ENCODE assay signal across 29 cellular contexts in the genomic region with DNA sequence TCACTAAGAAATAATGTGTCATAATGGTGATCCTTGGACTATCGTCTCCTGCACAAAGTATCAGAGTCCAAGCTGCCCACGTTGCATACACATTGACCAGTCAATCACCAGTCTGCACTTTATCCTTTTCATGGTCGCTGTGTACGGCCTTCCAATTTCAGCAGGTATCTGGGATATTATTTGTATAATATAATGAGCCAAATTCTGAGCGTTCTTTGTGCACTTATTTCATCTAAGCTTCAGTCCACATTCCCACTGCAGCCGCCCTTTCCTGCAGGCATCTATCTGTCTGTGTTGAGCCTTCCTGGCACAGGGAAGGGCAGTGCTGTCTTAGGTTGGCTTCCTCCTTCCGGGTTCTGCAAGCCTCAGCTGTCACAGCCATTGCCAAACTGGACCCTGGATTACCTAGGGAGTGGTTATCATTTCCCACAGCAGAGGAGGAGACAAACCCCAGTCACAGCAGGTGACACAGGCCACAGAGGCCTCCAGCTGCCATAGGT.
A peak's percentile ranks its signal among the peaks of the same experiment; 100 is the strongest.
DNase-seq lines count a peak whose midpoint lies in the region; ATAC-seq, FAIRE-seq and TF ChIP-seq lines count a peak whose summit lies in the region.
"Had no signal": no experiment of that assay in that cellular context is flagged by ENCODE, and none has a peak within 500 bp of the region (broad histone marks: within the 10 kb centered on the region; RNA-seq: fewer than 3 reads in every experiment).

No MANE protein-coding gene starts in this region.

- POLR2A ChIA-PET in HepG2 (lab: Yijun Ruan, JAX): interaction anchor here (1.2 kb wide), 1 partner anchor 263 kb away, joined by 3 read pairs; no protein-coding TSS in a partner anchor

- H3K14ac ChIP-seq in neuronal stem cell (ENCODE audit: low read length): no peak overlapping the region

- H3K36me3 ChIP-seq in duodenal mucosa (ENCODE audit: control insufficient read depth in 1 of 2, insufficient read depth in 2 of 2, low read length in 2 of 2) (no peaks in the 10 kb centered on the region), HepG2 (replicated peaks in 1 of 2; ENCODE audit: control insufficient read depth in 1 of 2, insufficient read depth in 2 of 2, low read length in 2 of 2) (no peaks in the 10 kb centered on the region), neuronal stem cell (replicated peaks in 1 of 2; ENCODE audit: control insufficient read depth in 2 of 2, insufficient read depth in 2 of 2, low read length in 2 of 2) (no peaks in the 10 kb centered on the region), Karpas-422 (ENCODE audit: insufficient read depth, low read length) (no peaks in the 10 kb centered on the region)
- H3K36me3 ChIP-seq: BE2C, SJCRH30 had no signal

- H3K27ac ChIP-seq in duodenal mucosa (ENCODE audit: low read depth, low read length) (peak overlapping the region; percentile 35), HepG2 (ENCODE audit: extremely low read length, insufficient read depth, low read length) (peak overlapping the region; percentile 65), neuronal stem cell (replicated peaks; ENCODE audit: low read length) (no peak overlapping the region), Karpas-422 (ENCODE audit: low read length) (no peak overlapping the region)
- H3K27ac ChIP-seq: SJCRH30 had no signal

- in situ Hi-C loops in HepG2 (cut with HindIII; ENCODE audit: extremely low pct_ligation_motif_present, low pct_unique_long_range_greater_than_20kb): no loop called here

- no peak overlapping the region for H4K8ac ChIP-seq in neuronal stem cell (ENCODE audit: low read depth, low read length)

- no peaks in the 10 kb centered on the region for H3K9me3 ChIP-seq in duodenal mucosa (ENCODE audit: control insufficient read depth in 1 of 2, low read length in 2 of 2)
- H3K9me3 ChIP-seq in HepG2 (ENCODE audit: low read length): no peaks in the 10 kb centered on the region
- no peaks in the 10 kb centered on the region for H3K9me3 ChIP-seq in neuronal stem cell (replicated peaks in 1 of 2; ENCODE audit: control insufficient read depth in 2 of 2, insufficient read depth in 1 of 2, low read depth in 1 of 2, low read length in 2 of 2)
- H3K9me3 ChIP-seq in Karpas-422 (ENCODE audit: low read length): no peaks in the 10 kb centered on the region
- H3K9me3 ChIP-seq: BE2C, SJCRH30 had no signal

- H2BK120ac ChIP-seq in neuronal stem cell (ENCODE audit: low read depth, low read length): no peak overlapping the region

- intact Hi-C loops in HepG2 (cut with micrococcal nuclease; ENCODE audit: unreplicated experiment): no loop called here

- DNase-seq in COLO668 (lab: John Stamatoyannopoulos, UW; ENCODE audit: unreplicated experiment): peak; percentile 4
- peak; percentile 52 for DNase-seq in HepG2 (ENCODE audit: low spot score)
- no peak for DNase-seq in neuronal stem cell (ENCODE audit: low spot score)
- no peak for DNase-seq in activated naive CD4-positive, alpha-beta T cell treated with anti-CD3 and anti-CD28 coated beads, Interleukin-2, amount 50 U/mL, for 16 hours
- DNase-seq in NCI-H82 treated with DMSO at 0.1 percent for 48 hours (lab: John Stamatoyannopoulos, UW; ENCODE audit: unreplicated experiment): no peak
- DNase-seq in Karpas-422: no peak
- no peak for DNase-seq in stimulated activated CD4-positive, alpha-beta T cell treated with anti-CD3 and anti-CD28 coated beads, Interleukin-4, amount 100 ng/mL, for 1 hour
- DNase-seq: 8988T; ACHN; BE2C; Calu3; CD8-positive, alpha-beta memory T cell; DND-41; H7; IMR-90; KG1; MM.1S; NCI-H1417; NCI-H1694 treated with DMSO at 0.1 percent for 48 hours; NCI-H2081; NCI-H226; NCI-H510A; NCI-H69; NK-92 treated with Interleukin-12 subunit alpha and Interleukin-12 subunit beta, amount 100 ng/mL, for 24 hours; PC-3; SJCRH30 had no signal

- H3K27me3 ChIP-seq in duodenal mucosa (ENCODE audit: control insufficient read depth in 1 of 2, insufficient read depth in 2 of 2, low read length in 2 of 2) (no peaks in the 10 kb centered on the region), HepG2 (ENCODE audit: control insufficient read depth in 1 of 2, insufficient read depth in 2 of 2, low read length in 2 of 2) (no peaks in the 10 kb centered on the region), neuronal stem cell (ENCODE audit: control insufficient read depth in 3 of 3, insufficient read depth in 3 of 3, low read depth in 1 of 3, low read length in 3 of 3) (peaks cover 0 to 2% (median 0%) of the 10 kb centered on the region in 3 experiments), Karpas-422 (ENCODE audit: low read length) (no peaks in the 10 kb centered on the region)
- H3K27me3 ChIP-seq: BE2C, SJCRH30 had no signal

- peak; percentile 41 for ATAC-seq in HepG2
- ATAC-seq: PC-3, Right ventricle myocardium inferior had no signal

- no peaks in the 10 kb centered on the region for H3K79me1 ChIP-seq in neuronal stem cell (ENCODE audit: low read depth, low read length)

- peak in 1 of 2 experiments; percentile 57; a peak in 2 of 4 replicates for TF ChIP-seq EP300 in HepG2 (IDR thresholded peaks at IDR 0.05; ENCODE audit: low read depth in 2 of 2, low read length in 2 of 2)
- TF ChIP-seq EP300 in HepG2 (CRISPR knock-in tag; IDR thresholded peaks at IDR 0.05; ENCODE audit: borderline replicate concordance): no peak

- no peak for TF ChIP-seq POLR2A in HepG2 (IDR thresholded peaks at IDR 0.05; ENCODE audit: insufficient read depth in 1 of 2, low read depth in 2 of 2, low read length in 2 of 2)

- H3K4me3 ChIP-seq in duodenal mucosa (ENCODE audit: low read depth in 1 of 2, low read length in 2 of 2) (no peak overlapping the region), HepG2 (replicated peaks in 1 of 3; ENCODE audit: insufficient read depth in 1 of 3, low read depth in 2 of 3, low read length in 3 of 3) (peak overlapping the region in 1 of 3 experiments; percentile 22; a peak in 2 of 6 replicates), neuronal stem cell (ENCODE audit: low read length in 2 of 2) (no peak overlapping the region), Karpas-422 (ENCODE audit: low read length) (no peak overlapping the region)
- H3K4me3 ChIP-seq: SJCRH30 had no signal

- peak overlapping the region; percentile 48 for H3K23ac ChIP-seq in neuronal stem cell (ENCODE audit: low read depth, low read length, poor library complexity)

- H2AFZ ChIP-seq in HepG2 (ENCODE audit: low read length) (peak overlapping the region; percentile 5), neuronal stem cell (ENCODE audit: low read length) (no peak overlapping the region), Karpas-422 (ENCODE audit: low read length) (no peak overlapping the region)

- peak overlapping the region; percentile 20 for H2AK5ac ChIP-seq in neuronal stem cell (ENCODE audit: low read depth, low read length)

- CTCF ChIA-PET in HepG2 (lab: Yijun Ruan, JAX; ENCODE audit: low intra/inter-chr PET ratio, low total read pairs): no interaction called here

- TF ChIP-seq CTCF in HepG2 (CRISPR knock-in tag; IDR thresholded peaks at IDR 0.05): no peak

- no peak for FAIRE-seq in HepG2 (lab: Jason Lieb, UNC)
- FAIRE-seq: GM12892 had no signal

- H3K79me2 ChIP-seq in HepG2 (ENCODE audit: insufficient read depth, low read length) (no peaks in the 10 kb centered on the region), Karpas-422 (ENCODE audit: low read length) (no peaks in the 10 kb centered on the region)

- H3K4me1 ChIP-seq in duodenal mucosa (ENCODE audit: control insufficient read depth in 1 of 2, insufficient read depth in 2 of 2, low read length in 2 of 2): peaks cover 5 to 22% of the 10 kb centered on the region in 2 donors
- H3K4me1 ChIP-seq in HepG2 (ENCODE audit: insufficient read depth, low read length): peaks cover 82% of the 10 kb centered on the region
- H3K4me1 ChIP-seq in neuronal stem cell (ENCODE audit: control insufficient read depth in 2 of 2, insufficient read depth in 1 of 2, low read depth in 1 of 2, low read length in 2 of 2): peaks cover 16 to 18% of the 10 kb centered on the region in 2 donors
- H3K4me1 ChIP-seq in Karpas-422 (ENCODE audit: low read length): no peaks in the 10 kb centered on the region
- H3K4me1 ChIP-seq: BE2C had no signal

- TF ChIP-seq RAD21 in HepG2 (CRISPR knock-in tag; IDR thresholded peaks at IDR 0.05): no peak

- peak overlapping the region; percentile 24 for H2BK15ac ChIP-seq in neuronal stem cell (ENCODE audit: low read length)

- peak overlapping the region; percentile 20 for H3K18ac ChIP-seq in neuronal stem cell (ENCODE audit: low read length)

- BruUV-seq in HepG2 (replicated peaks; lab: Mats Ljungman, UMichigan): no TSS peak

- peak overlapping the region; percentile 80 for H2BK12ac ChIP-seq in neuronal stem cell (ENCODE audit: low read length)

- no peaks in the 10 kb centered on the region for H3K9me2 ChIP-seq in Karpas-422 (replicated peaks; ENCODE audit: insufficient read depth, low read length)

- no peak overlapping the region for H4K91ac ChIP-seq in neuronal stem cell (ENCODE audit: low read depth, low read length, poor library complexity)

- H3K4me2 ChIP-seq in HepG2 (ENCODE audit: low read depth, low read length): peak overlapping the region; percentile 60
- H3K4me2 ChIP-seq in neuronal stem cell (ENCODE audit: insufficient read depth, low read length, poor library complexity, severe bottlenecking): no peak overlapping the region
- no peak overlapping the region for H3K4me2 ChIP-seq in Karpas-422 (ENCODE audit: low read depth, low read length, poor library complexity, severe bottlenecking)

- H3K9ac ChIP-seq in duodenal mucosa (ENCODE audit: low read depth in 1 of 2, low read length in 2 of 2) (no peak overlapping the region), HepG2 (ENCODE audit: insufficient read depth, low read depth, low read length) (peak overlapping the region; percentile 33), neuronal stem cell (ENCODE audit: low read depth, low read length, poor library complexity) (no peak overlapping the region), Karpas-422 (ENCODE audit: low read length) (no peak overlapping the region)

- H2BK5ac ChIP-seq in neuronal stem cell (ENCODE audit: low read length): no peak overlapping the region

- no peak overlapping the region for H3K4ac ChIP-seq in neuronal stem cell (ENCODE audit: low read length)

- WGBS in HepG2 (ENCODE audit: low lambda C conversion rate): 4% methylated on average over 7 of the region's 7 CpGs
- no CpG with 5 or more reads among the region's 7 CpGs for WGBS in neuronal stem cell (ENCODE audit: extremely low coverage in 2 of 2, insufficient read length in 2 of 2, insufficient replicate concordance in 1 of 2), 2 donors

- H4K20me1 ChIP-seq in HepG2 (ENCODE audit: insufficient read depth, low read length) (no peaks in the 10 kb centered on the region), Karpas-422 (ENCODE audit: insufficient read depth, low read depth, low read length) (no peaks in the 10 kb centered on the region)

TF ChIP-seq in HepG2, 621 proteins besides CTCF, POLR2A, EP300 and RAD21 (continues in another document):
- TF ChIP-seq HOXA9 (CRISPR knock-in tag; IDR thresholded peaks at IDR 0.05; ENCODE audit: borderline replicate concordance): no peak
- no peak for TF ChIP-seq FOXK2 (IDR thresholded peaks at IDR 0.05)
- no peak for TF ChIP-seq ZNF674 (CRISPR knock-in tag; IDR thresholded peaks at IDR 0.05; ENCODE audit: low read depth)

Comparison
In these comparisons a context has a peak if more than half of its experiments do, and no peak if none do; other contexts are left out.
1. DNase-seq: peak in COLO668 (single experiment) and HepG2 (single experiment); none in neuronal stem cell (single experiment), activated naive CD4-positive, alpha-beta T cell treated with anti-CD3 and anti-CD28 coated beads, Interleukin-2, amount 50 U/mL, for 16 hours (single experiment), NCI-H82 treated with DMSO at 0.1 percent for 48 hours (single experiment), Karpas-422 (single experiment) and stimulated activated CD4-positive, alpha-beta T cell treated with anti-CD3 and anti-CD28 coated beads, Interleukin-4, amount 100 ng/mL, for 1 hour (single experiment).
2. H3K27ac ChIP-seq: peak in duodenal mucosa (single experiment) and HepG2 (single experiment); none in neuronal stem cell (single experiment) and Karpas-422 (single experiment).